In the genomic region with DNA sequence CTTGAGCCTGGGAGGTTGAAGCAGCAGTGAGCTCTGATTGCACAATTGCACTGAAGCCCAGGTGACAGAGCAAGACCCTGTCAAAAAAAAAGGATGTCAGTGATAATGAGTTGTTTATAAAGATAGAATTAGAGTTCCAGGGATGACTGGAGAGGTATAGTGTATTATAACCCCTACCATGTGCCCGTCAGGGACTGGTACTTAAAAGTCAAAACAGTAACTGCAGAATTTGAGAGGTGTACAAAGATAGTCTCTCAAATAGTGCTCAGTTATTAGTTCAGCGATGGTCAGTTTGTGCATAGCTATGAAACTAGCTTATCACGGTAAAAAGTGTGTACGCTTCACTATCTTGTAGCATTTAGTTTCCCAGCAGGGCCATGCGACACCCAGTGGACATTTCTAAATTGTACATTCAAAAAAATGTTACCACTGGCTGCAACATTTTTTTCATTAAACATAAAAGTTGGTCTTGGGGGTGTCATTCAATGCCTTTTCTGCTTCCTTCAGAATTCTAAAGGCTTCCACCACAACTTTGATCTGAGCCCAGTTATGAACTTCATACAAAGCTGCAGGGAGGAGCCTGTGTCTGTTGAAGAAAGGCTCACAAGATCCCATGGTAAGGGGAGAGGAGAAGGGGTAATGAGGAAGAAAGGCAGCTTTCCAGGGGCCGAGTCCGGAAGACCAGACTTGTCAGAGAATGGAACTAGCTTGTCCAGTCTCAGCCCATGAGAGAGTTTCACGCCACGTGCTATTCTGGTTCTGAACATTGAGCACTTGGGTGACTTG, we compare ENCODE assay signal across 1 cellular context.
TF ChIP-seq lines count a peak whose summit lies in the region.

No MANE protein-coding gene starts in this region.

TF ChIP-seq in H1, 55 proteins besides CTCF, POLR2A, EP300 and RAD21 (continued from another document):
- TF ChIP-seq SIN3A (conservative IDR thresholded peaks at IDR 0.05 in 1 of 2, IDR thresholded peaks at IDR 0.05 in 1 of 2; ENCODE audit: low read depth in 1 of 2, low read length in 2 of 2) (no peak), KDM5A (IDR thresholded peaks at IDR 0.05; ENCODE audit: low read length) (no peak), SP4 (IDR thresholded peaks at IDR 0.05; ENCODE audit: low read length) (no peak), TBP (IDR thresholded peaks at IDR 0.05; ENCODE audit: low read depth, low read length) (no peak), KDM1A (IDR thresholded peaks at IDR 0.05; ENCODE audit: borderline replicate concordance, low read length) (no peak)
- TF ChIP-seq, protein P1, sequence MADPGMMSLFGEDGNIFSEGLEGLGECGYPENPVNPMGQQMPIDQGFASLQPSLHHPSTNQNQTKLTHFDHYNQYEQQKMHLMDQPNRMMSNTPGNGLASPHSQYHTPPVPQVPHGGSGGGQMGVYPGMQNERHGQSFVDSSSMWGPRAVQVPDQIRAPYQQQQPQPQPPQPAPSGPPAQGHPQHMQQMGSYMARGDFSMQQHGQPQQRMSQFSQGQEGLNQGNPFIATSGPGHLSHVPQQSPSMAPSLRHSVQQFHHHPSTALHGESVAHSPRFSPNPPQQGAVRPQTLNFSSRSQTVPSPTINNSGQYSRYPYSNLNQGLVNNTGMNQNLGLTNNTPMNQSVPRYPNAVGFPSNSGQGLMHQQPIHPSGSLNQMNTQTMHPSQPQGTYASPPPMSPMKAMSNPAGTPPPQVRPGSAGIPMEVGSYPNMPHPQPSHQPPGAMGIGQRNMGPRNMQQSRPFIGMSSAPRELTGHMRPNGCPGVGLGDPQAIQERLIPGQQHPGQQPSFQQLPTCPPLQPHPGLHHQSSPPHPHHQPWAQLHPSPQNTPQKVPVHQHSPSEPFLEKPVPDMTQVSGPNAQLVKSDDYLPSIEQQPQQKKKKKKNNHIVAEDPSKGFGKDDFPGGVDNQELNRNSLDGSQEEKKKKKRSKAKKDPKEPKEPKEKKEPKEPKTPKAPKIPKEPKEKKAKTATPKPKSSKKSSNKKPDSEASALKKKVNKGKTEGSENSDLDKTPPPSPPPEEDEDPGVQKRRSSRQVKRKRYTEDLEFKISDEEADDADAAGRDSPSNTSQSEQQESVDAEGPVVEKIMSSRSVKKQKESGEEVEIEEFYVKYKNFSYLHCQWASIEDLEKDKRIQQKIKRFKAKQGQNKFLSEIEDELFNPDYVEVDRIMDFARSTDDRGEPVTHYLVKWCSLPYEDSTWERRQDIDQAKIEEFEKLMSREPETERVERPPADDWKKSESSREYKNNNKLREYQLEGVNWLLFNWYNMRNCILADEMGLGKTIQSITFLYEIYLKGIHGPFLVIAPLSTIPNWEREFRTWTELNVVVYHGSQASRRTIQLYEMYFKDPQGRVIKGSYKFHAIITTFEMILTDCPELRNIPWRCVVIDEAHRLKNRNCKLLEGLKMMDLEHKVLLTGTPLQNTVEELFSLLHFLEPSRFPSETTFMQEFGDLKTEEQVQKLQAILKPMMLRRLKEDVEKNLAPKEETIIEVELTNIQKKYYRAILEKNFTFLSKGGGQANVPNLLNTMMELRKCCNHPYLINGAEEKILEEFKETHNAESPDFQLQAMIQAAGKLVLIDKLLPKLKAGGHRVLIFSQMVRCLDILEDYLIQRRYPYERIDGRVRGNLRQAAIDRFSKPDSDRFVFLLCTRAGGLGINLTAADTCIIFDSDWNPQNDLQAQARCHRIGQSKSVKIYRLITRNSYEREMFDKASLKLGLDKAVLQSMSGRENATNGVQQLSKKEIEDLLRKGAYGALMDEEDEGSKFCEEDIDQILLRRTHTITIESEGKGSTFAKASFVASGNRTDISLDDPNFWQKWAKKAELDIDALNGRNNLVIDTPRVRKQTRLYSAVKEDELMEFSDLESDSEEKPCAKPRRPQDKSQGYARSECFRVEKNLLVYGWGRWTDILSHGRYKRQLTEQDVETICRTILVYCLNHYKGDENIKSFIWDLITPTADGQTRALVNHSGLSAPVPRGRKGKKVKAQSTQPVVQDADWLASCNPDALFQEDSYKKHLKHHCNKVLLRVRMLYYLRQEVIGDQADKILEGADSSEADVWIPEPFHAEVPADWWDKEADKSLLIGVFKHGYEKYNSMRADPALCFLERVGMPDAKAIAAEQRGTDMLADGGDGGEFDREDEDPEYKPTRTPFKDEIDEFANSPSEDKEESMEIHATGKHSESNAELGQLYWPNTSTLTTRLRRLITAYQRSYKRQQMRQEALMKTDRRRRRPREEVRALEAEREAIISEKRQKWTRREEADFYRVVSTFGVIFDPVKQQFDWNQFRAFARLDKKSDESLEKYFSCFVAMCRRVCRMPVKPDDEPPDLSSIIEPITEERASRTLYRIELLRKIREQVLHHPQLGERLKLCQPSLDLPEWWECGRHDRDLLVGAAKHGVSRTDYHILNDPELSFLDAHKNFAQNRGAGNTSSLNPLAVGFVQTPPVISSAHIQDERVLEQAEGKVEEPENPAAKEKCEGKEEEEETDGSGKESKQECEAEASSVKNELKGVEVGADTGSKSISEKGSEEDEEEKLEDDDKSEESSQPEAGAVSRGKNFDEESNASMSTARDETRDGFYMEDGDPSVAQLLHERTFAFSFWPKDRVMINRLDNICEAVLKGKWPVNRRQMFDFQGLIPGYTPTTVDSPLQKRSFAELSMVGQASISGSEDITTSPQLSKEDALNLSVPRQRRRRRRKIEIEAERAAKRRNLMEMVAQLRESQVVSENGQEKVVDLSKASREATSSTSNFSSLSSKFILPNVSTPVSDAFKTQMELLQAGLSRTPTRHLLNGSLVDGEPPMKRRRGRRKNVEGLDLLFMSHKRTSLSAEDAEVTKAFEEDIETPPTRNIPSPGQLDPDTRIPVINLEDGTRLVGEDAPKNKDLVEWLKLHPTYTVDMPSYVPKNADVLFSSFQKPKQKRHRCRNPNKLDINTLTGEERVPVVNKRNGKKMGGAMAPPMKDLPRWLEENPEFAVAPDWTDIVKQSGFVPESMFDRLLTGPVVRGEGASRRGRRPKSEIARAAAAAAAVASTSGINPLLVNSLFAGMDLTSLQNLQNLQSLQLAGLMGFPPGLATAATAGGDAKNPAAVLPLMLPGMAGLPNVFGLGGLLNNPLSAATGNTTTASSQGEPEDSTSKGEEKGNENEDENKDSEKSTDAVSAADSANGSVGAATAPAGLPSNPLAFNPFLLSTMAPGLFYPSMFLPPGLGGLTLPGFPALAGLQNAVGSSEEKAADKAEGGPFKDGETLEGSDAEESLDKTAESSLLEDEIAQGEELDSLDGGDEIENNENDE (IDR thresholded peaks at IDR 0.05; ENCODE audit: insufficient replicate concordance, low read length) = no peak
TF ChIP-seq in H1: peak in this region for 0.
